In the genomic region with DNA sequence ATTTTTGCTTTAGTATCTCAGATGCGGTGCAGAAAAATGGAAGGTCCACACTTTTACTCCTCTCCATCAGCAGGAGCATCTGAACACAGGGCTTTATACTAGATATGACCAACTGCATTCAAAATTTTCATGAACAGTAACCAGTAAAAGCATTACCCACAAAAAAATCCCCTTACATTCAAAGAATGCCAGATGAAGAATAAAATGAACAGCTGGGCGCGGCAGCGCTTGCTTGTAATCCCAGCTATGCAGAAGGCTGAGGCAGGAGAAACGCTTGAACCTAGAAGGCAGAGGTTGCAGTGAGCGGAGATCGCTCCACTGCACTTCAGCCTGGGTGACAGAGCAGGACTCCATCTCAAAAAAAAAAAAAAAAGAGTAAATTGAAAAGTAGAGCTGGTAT, we compare ENCODE assay signal across 16 cellular contexts. TPM values are rescaled to one million over a fixed set of nuclear protein-coding genes. Genes with fewer than 3 reads are reported as not detected.
DNase-seq lines count a peak whose midpoint lies in the region; ATAC-seq and TF ChIP-seq lines count a peak whose summit lies in the region.
"Had no signal": no experiment of that assay in that cellular context is flagged by ENCODE, and none has a peak within 500 bp of the region (broad histone marks: within the 10 kb centered on the region; RNA-seq: fewer than 3 reads in every experiment).

No MANE protein-coding gene starts in this region.

- CTCF ChIA-PET in naive thymus-derived CD4-positive, alpha-beta T cell (lab: Charles Lee), result interaction anchor here (0.9 to 2.3 kb wide), 3 partner anchors 21 to 54 kb away, joined by 3 to 16 read pairs (median 6); a partner anchor contains a TSS

- H3K27ac Mint-ChIP-seq in activated naive CD8-positive, alpha-beta T cell treated with anti-CD3 and anti-CD28 coated beads, Interleukin-2, amount 10 ng/mL, durations not matched to agents 7 days and 5 days, result peak overlapping the region; percentile 68
- peak overlapping the region in 5 of 9 donors; percentile 23 to 68 (median 29) for H3K27ac Mint-ChIP-seq in naive thymus-derived CD4-positive, alpha-beta T cell

- no peak overlapping the region for H2AFZ ChIP-seq in ACC112 (ENCODE audit: low read length, unreplicated experiment)
- H2AFZ ChIP-seq: parathyroid adenoma had no signal

- H3K4me2 ChIP-seq in DOHH2 (ENCODE audit: low read length), result peak overlapping the region; percentile 98

- peaks cover 23% of the 10 kb centered on the region for H3K36me3 Mint-ChIP-seq in activated naive CD8-positive, alpha-beta T cell treated with anti-CD3 and anti-CD28 coated beads, Interleukin-2, amount 10 ng/mL, durations not matched to agents 7 days and 5 days
- H3K36me3 Mint-ChIP-seq in naive thymus-derived CD4-positive, alpha-beta T cell, result peaks cover 0 to 27% (median 12%) of the 10 kb centered on the region in 5 donors

- H3K27ac ChIP-seq in ACC112 (ENCODE audit: low read depth, low read length) (no peak overlapping the region), DOHH2 (ENCODE audit: low read depth, low read length) (no peak overlapping the region), transverse colon (no peak overlapping the region), caudate nucleus (ENCODE audit: low read depth, low read length) (no peak overlapping the region)
- H3K27ac ChIP-seq in naive thymus-derived CD4-positive, alpha-beta T cell (ENCODE audit: low read depth, low read length), result no peak overlapping the region
- H3K27ac ChIP-seq: foreskin keratinocyte, parathyroid adenoma, thoracic aorta, VCaP had no signal

- intact Hi-C loops in naive thymus-derived CD4-positive, alpha-beta T cell (cut with micrococcal nuclease), result loop anchor here in 1 of 2 donors (5.0 kb wide), 1 partner anchor 35 kb away; no protein-coding TSS in a partner anchor
- intact Hi-C loops in transverse colon (cut with DNase I; ENCODE audit: low total_unique reads), result no loop called here

- 76% methylated on average over 7 of the region's 7 CpGs; no CpG with 5 or more reads in 1 of the 2 donors for WGBS in transverse colon (ENCODE audit: low coverage in 1 of 2), 2 donors

- H3K4me1 Mint-ChIP-seq in activated naive CD8-positive, alpha-beta T cell treated with anti-CD3 and anti-CD28 coated beads, Interleukin-2, amount 10 ng/mL, durations not matched to agents 7 days and 5 days, result peaks cover 60% of the 10 kb centered on the region
- H3K4me1 Mint-ChIP-seq in naive thymus-derived CD4-positive, alpha-beta T cell, result peaks cover 48 to 78% (median 74%) of the 10 kb centered on the region in 7 donors

- H3K4me3 Mint-ChIP-seq in activated naive CD8-positive, alpha-beta T cell treated with anti-CD3 and anti-CD28 coated beads, Interleukin-2, amount 10 ng/mL, durations not matched to agents 7 days and 5 days, result peak overlapping the region; percentile 58
- peak overlapping the region; percentile 12 to 95 (median 66) for H3K4me3 Mint-ChIP-seq in naive thymus-derived CD4-positive, alpha-beta T cell

- no peaks in the 10 kb centered on the region for H3K9me2 ChIP-seq in DOHH2 (replicated peaks; ENCODE audit: control insufficient read depth, low read length)

- H3K4me3 ChIP-seq in ACC112 (ENCODE audit: low read depth, low read length), result peak overlapping the region; percentile 95; the same call in 1 of the 2 replicates
- peak overlapping the region; percentile 15; the same call in 1 of the 2 replicates for H3K4me3 ChIP-seq in DOHH2 (ENCODE audit: low read length)
- H3K4me3 ChIP-seq in naive thymus-derived CD4-positive, alpha-beta T cell (ENCODE audit: low read length), result no peak overlapping the region
- no peak overlapping the region for H3K4me3 ChIP-seq in transverse colon
- H3K4me3 ChIP-seq: thoracic aorta had no signal

- POLR2A ChIA-PET in activated naive CD8-positive, alpha-beta T cell treated with anti-CD3 and anti-CD28 coated beads, Interleukin-2, amount 10 ng/mL, durations not matched to agents 7 days and 5 days (lab: Charles Lee), result interaction anchor here (0.9 to 6.2 kb wide), 3 partner anchors 10 to 74 kb away, joined by 4 to 78 read pairs (median 32); a partner anchor contains a TSS
- POLR2A ChIA-PET in naive thymus-derived CD4-positive, alpha-beta T cell (lab: Charles Lee), result interaction anchor here (1.1 to 7.7 kb wide), 3 partner anchors 10 to 18 kb away, joined by 3 to 139 read pairs (median 14); a partner anchor contains a TSS

- peaks cover 10% of the 10 kb centered on the region for H3F3A ChIP-seq in DOHH2 (ENCODE audit: control insufficient read depth, insufficient read depth)

- H3K36me3 ChIP-seq in ACC112 (ENCODE audit: insufficient read depth, low read length), result peaks cover 22% of the 10 kb centered on the region
- peaks cover 60% of the 10 kb centered on the region for H3K36me3 ChIP-seq in DOHH2 (ENCODE audit: control insufficient read depth, low read length)
- H3K36me3 ChIP-seq in naive thymus-derived CD4-positive, alpha-beta T cell (ENCODE audit: control insufficient read depth in 2 of 3, insufficient read depth in 3 of 3, low read length in 3 of 3), result peaks cover 0 to 21% (median 0%) of the 10 kb centered on the region in 3 experiments
- H3K36me3 ChIP-seq in transverse colon, result no peaks in the 10 kb centered on the region
- H3K36me3 ChIP-seq: thoracic aorta had no signal

- H3K4me1 ChIP-seq in ACC112 (ENCODE audit: control insufficient read depth, insufficient read depth, low read length, unreplicated experiment), result peaks cover 45% of the 10 kb centered on the region
- peaks cover 72% of the 10 kb centered on the region for H3K4me1 ChIP-seq in DOHH2 (ENCODE audit: control insufficient read depth, low read length)
- H3K4me1 ChIP-seq in naive thymus-derived CD4-positive, alpha-beta T cell (ENCODE audit: control insufficient read depth in 2 of 2, insufficient read depth in 2 of 2, low read length in 2 of 2), result peaks cover 53% of the 10 kb centered on the region in 2 donors
- peaks cover 0 to 55% (median 23%) of the 10 kb centered on the region in 4 donors for H3K4me1 ChIP-seq in transverse colon

- H3K79me2 ChIP-seq in ACC112 (ENCODE audit: control insufficient read depth, insufficient read depth, low read length, unreplicated experiment) (peaks cover 78% of the 10 kb centered on the region), DOHH2 (ENCODE audit: control insufficient read depth, low read length) (peaks cover 87% of the 10 kb centered on the region)

- DNase-seq in activated naive CD8-positive, alpha-beta T cell treated with anti-CD3 and anti-CD28 coated beads, Interleukin-2, amount 10 ng/mL, durations not matched to agents 7 days and 5 days, result no peak
- no peak for DNase-seq in naive thymus-derived CD4-positive, alpha-beta T cell
- DNase-seq in transverse colon (no peak), HCEC 1CT (no peak), islet precursor cell (no peak), caudate nucleus (lab: John Stamatoyannopoulos, UW) (no peak)
- DNase-seq: AML-193; EL; foreskin keratinocyte; NCI-H1092; stimulated activated CD4-positive, alpha-beta T cell treated with anti-CD3 and anti-CD28 coated beads, Interleukin-12 subunit alpha, Interleukin-12 subunit beta, amount 100 ng/mL, for 4 hours had no signal

- ATAC-seq in activated naive CD8-positive, alpha-beta T cell treated with anti-CD3 and anti-CD28 coated beads, Interleukin-2, amount 10 ng/mL, durations not matched to agents 7 days and 5 days (ENCODE audit: low read depth), result no peak
- no peak for ATAC-seq in naive thymus-derived CD4-positive, alpha-beta T cell
- ATAC-seq: foreskin keratinocyte had no signal

- TF ChIP-seq POLR2A in transverse colon (IDR thresholded peaks at IDR 0.05), result no peak

- no peaks in the 10 kb centered on the region for H3K27me3 Mint-ChIP-seq in activated naive CD8-positive, alpha-beta T cell treated with anti-CD3 and anti-CD28 coated beads, Interleukin-2, amount 10 ng/mL, durations not matched to agents 7 days and 5 days
- no peaks in the 10 kb centered on the region for H3K27me3 Mint-ChIP-seq in naive thymus-derived CD4-positive, alpha-beta T cell

- no peaks in the 10 kb centered on the region for H3K9me3 Mint-ChIP-seq in activated naive CD8-positive, alpha-beta T cell treated with anti-CD3 and anti-CD28 coated beads, Interleukin-2, amount 10 ng/mL, durations not matched to agents 7 days and 5 days
- H3K9me3 Mint-ChIP-seq in naive thymus-derived CD4-positive, alpha-beta T cell, result peaks cover 0 to 1% (median 0%) of the 10 kb centered on the region in 11 donors

- H4K20me1 ChIP-seq in DOHH2 (ENCODE audit: control insufficient read depth, insufficient read depth, low read depth, low read length), result peaks cover 38% of the 10 kb centered on the region

- H3K27me3 ChIP-seq in ACC112 (ENCODE audit: insufficient read depth, low read length) (no peaks in the 10 kb centered on the region), DOHH2 (ENCODE audit: control insufficient read depth, low read length) (no peaks in the 10 kb centered on the region), transverse colon (no peaks in the 10 kb centered on the region)
- H3K27me3 ChIP-seq in naive thymus-derived CD4-positive, alpha-beta T cell (ENCODE audit: control insufficient read depth in 2 of 2, insufficient read depth in 2 of 2, low read length in 2 of 2), result no peaks in the 10 kb centered on the region
- H3K27me3 ChIP-seq: foreskin keratinocyte had no signal

- no peak for TF ChIP-seq CTCF in DOHH2 (IDR thresholded peaks at IDR 0.05; ENCODE audit: low read depth, low read length, poor library complexity, severe bottlenecking)
- TF ChIP-seq CTCF in transverse colon (IDR thresholded peaks at IDR 0.05), result no peak

- H3K9me3 ChIP-seq in DOHH2 (ENCODE audit: control insufficient read depth, insufficient read depth, low read length) (no peaks in the 10 kb centered on the region), transverse colon (no peaks in the 10 kb centered on the region)
- no peaks in the 10 kb centered on the region for H3K9me3 ChIP-seq in naive thymus-derived CD4-positive, alpha-beta T cell (ENCODE audit: control insufficient read depth in 2 of 3, low read length in 3 of 3)
- H3K9me3 ChIP-seq: thoracic aorta had no signal

- TF ChIP-seq EP300 in transverse colon (IDR thresholded peaks at IDR 0.05; ENCODE audit: low read depth), result no peak

- in situ Hi-C loops in transverse colon (cut with MboI; ENCODE audit: low pct_ligation_motif_present in 1 of 4, low pct_unique_long_range_greater_than_20kb in 1 of 4, low sequenced_read_pairs in 3 of 4), result no loop called here

RNA-seq across cellular contexts. Expression of a gene that starts 3.1 kb away (rescaled TPM):
- 100 to 1,000 TPM; 131 to 134 TPM for total RNA-seq in activated naive CD8-positive, alpha-beta T cell treated with anti-CD3 and anti-CD28 coated beads, Interleukin-2, amount 10 ng/mL, durations not matched to agents 7 days and 5 days
- 100 to 1,000 TPM in 3 of 5 experiments, 10 to 100 TPM in 2; 81.6 to 124 (median 119) TPM for total RNA-seq in naive thymus-derived CD4-positive, alpha-beta T cell
- polyA plus RNA-seq in naive thymus-derived CD4-positive, alpha-beta T cell, result 10 to 100 TPM; 14.2 to 17.8 TPM
- total RNA-seq in transverse colon, result 10 to 100 TPM; 35.2 to 93.9 (median 51.3) TPM

RNA-seq across cellular contexts. Expression of a gene that starts 20.7 kb away (rescaled TPM):
- 10 to 100 TPM; 18.4 to 19.0 TPM for total RNA-seq in activated naive CD8-positive, alpha-beta T cell treated with anti-CD3 and anti-CD28 coated beads, Interleukin-2, amount 10 ng/mL, durations not matched to agents 7 days and 5 days
- 10 to 100 TPM; 13.8 to 35.9 (median 19.5) TPM for total RNA-seq in naive thymus-derived CD4-positive, alpha-beta T cell
- 10 to 100 TPM; 21.0 to 25.0 TPM for polyA plus RNA-seq in naive thymus-derived CD4-positive, alpha-beta T cell
- 10 to 100 TPM; 18.6 to 48.8 (median 21.9) TPM for total RNA-seq in transverse colon

RNA-seq across cellular contexts. Expression of a gene that starts 34.6 kb away (rescaled TPM):
- 1 to 10 TPM; 7.3 to 7.9 TPM for total RNA-seq in activated naive CD8-positive, alpha-beta T cell treated with anti-CD3 and anti-CD28 coated beads, Interleukin-2, amount 10 ng/mL, durations not matched to agents 7 days and 5 days
- 1 to 10 TPM; 3.0 to 5.5 (median 3.2) TPM for total RNA-seq in naive thymus-derived CD4-positive, alpha-beta T cell
- polyA plus RNA-seq in naive thymus-derived CD4-positive, alpha-beta T cell, result 1 to 10 TPM in 1 of 2 donors, under 1 TPM in 1; 0.91 to 2.9 TPM
- total RNA-seq in transverse colon, result 10 to 100 TPM in 3 of 4 donors, 1 to 10 TPM in 1; 3.8 to 27.0 (median 23.9) TPM

Comparison
In these comparisons a context has a peak if more than half of its experiments do, and no peak if none do; other contexts are left out.
1. H3K4me3 ChIP-seq: peak in ACC112 (single experiment) and DOHH2 (single experiment); none in naive thymus-derived CD4-positive, alpha-beta T cell (single experiment) and transverse colon (0 of 4).